ENCODE assay signal across 15 cellular contexts in the genomic region with DNA sequence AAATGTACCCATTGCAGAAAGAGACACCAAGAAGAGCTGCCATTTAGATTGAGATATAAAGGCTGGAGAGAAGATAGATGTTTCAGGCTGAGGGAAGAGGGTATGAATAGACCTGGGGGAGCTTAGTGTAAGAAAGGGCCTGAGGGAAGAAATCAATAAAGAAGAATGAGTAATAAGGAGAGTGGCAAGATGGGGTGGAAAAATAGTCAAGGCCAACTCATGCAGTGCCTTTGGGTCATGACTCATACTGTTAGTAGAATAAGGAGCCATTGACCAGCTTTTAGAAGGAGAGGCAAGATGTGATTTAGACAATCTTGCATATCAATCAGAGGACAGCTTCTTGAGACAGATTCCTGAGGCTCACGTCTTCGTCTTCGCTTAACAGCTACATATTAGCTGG.
DNase-seq lines count a peak whose midpoint lies in the region; ATAC-seq, FAIRE-seq and TF ChIP-seq lines count a peak whose summit lies in the region.
"Had no signal": no experiment of that assay in that cellular context is flagged by ENCODE, and none has a peak within 500 bp of the region (broad histone marks: within the 10 kb centered on the region; RNA-seq: fewer than 3 reads in every experiment).

No MANE protein-coding gene starts in this region.

- no peaks in the 10 kb centered on the region for H3K9me3 ChIP-seq in gastrocnemius medialis
- H3K9me3 ChIP-seq: left lung had no signal

- H3K27ac ChIP-seq in foreskin keratinocyte (peak overlapping the region; percentile 70), coronary artery (no peak overlapping the region), gastrocnemius medialis (no peak overlapping the region)
- H3K27ac ChIP-seq: left lung had no signal

- DNase-seq in AG09309 (ENCODE audit: low read depth) (peak; percentile 52), GM04503 (ENCODE audit: low read depth) (peak; percentile 20), SK-MEL-5 (ENCODE audit: low read depth, low spot score) (peak; percentile 91), foreskin keratinocyte (peak; percentile 84 to 94), coronary artery (ENCODE audit: low spot score) (no peak), NCI-H526 (lab: John Stamatoyannopoulos, UW) (no peak), frontal cortex (ENCODE audit: low spot score in 2 of 2) (no peak), gastrocnemius medialis (no peak)
- DNase-seq: activated CD4-positive, CD25-positive, alpha-beta regulatory T cell treated with anti-CD3 and anti-CD28 coated beads, Interleukin-2, amount 50 U/mL, for 72 hours; CD8-positive, alpha-beta memory T cell; cortex of kidney; Karpas-422; left lung; NCI-H2107; nephron progenitor cell had no signal

- TF ChIP-seq CTCF in AG09309 (IDR thresholded peaks at IDR 0.05; ENCODE audit: control insufficient read depth, insufficient read depth, low read depth, low read length, missing control alignments), result no peak
- no peak for TF ChIP-seq CTCF in foreskin keratinocyte (conservative IDR thresholded peaks at IDR 0.05)
- no peak for TF ChIP-seq CTCF in coronary artery (IDR thresholded peaks at IDR 0.05)
- TF ChIP-seq CTCF in gastrocnemius medialis (IDR thresholded peaks at IDR 0.05 in 4 of 5, conservative IDR thresholded peaks at IDR 0.05 in 1 of 5), result no peak

- intact Hi-C loops in gastrocnemius medialis (cut with DNase I; ENCODE audit: low total_unique reads), result no loop called here

- ATAC-seq in foreskin keratinocyte (peak; percentile 94), gastrocnemius medialis (no peak)
- ATAC-seq: left lung had no signal

- H3K27me3 ChIP-seq in foreskin keratinocyte, result no peaks in the 10 kb centered on the region
- H3K27me3 ChIP-seq in gastrocnemius medialis, result no peaks in the 10 kb centered on the region
- H3K27me3 ChIP-seq: left lung had no signal

- no peaks in the 10 kb centered on the region for H3K36me3 ChIP-seq in gastrocnemius medialis
- H3K36me3 ChIP-seq: left lung had no signal

- no peak for TF ChIP-seq POLR2A in gastrocnemius medialis (IDR thresholded peaks at IDR 0.05)

- H3K4me3 ChIP-seq in AG09309 (ENCODE audit: control insufficient read depth, low read depth, low read length) (no peak overlapping the region), coronary artery (no peak overlapping the region), gastrocnemius medialis (no peak overlapping the region)
- H3K4me3 ChIP-seq: left lung had no signal

- H3K4me1 ChIP-seq in foreskin keratinocyte (peaks cover 22% of the 10 kb centered on the region), gastrocnemius medialis (peaks cover 0 to 5% of the 10 kb centered on the region in 2 donors)
- H3K4me1 ChIP-seq: left lung had no signal

- in situ Hi-C loops in SK-MEL-5 (cut with HindIII; ENCODE audit: low pct_unique_long_range_greater_than_20kb, low sequenced_read_pairs), result loop anchor here (25.0 kb wide), 1 partner anchor 398 kb away; no protein-coding TSS in a partner anchor
- in situ Hi-C loops in gastrocnemius medialis (cut with MboI; ENCODE audit: low sequenced_read_pairs in 4 of 4), result no loop called here

- no peak for FAIRE-seq in frontal cortex (lab: Jason Lieb, UNC)

Comparison
In these comparisons a context has a peak if more than half of its experiments do, and no peak if none do; other contexts are left out.
1. DNase-seq: peak in AG09309 (single experiment), GM04503 (single experiment), SK-MEL-5 (single experiment) and foreskin keratinocyte (2 of 2); none in coronary artery (single experiment), NCI-H526 (0 of 2), frontal cortex (0 of 2) and gastrocnemius medialis (0 of 2).